11 cellular contexts compared by ENCODE assay signal in genomic region chr11:6637871-6638270, GRCh38. TPM values are rescaled to one million over a fixed set of nuclear protein-coding genes. Genes with fewer than 3 reads are reported as not detected.
DNase-seq lines count a peak whose midpoint lies in the region; ATAC-seq, FAIRE-seq and TF ChIP-seq lines count a peak whose summit lies in the region.
"Had no signal": no experiment of that assay in that cellular context is flagged by ENCODE, and none has a peak within 500 bp of the region (broad histone marks: within the 10 kb centered on the region; RNA-seq: fewer than 3 reads in every experiment).

No MANE protein-coding gene starts in this region.

- H3K4me2 ChIP-seq in osteoblast (ENCODE audit: insufficient read depth, low read length): peak overlapping the region; percentile 19
- H3K4me2 ChIP-seq: GM23338 had no signal

- no peaks in the 10 kb centered on the region for H3K79me2 ChIP-seq in osteoblast (ENCODE audit: insufficient read depth, low read length)

- H3K4me3 ChIP-seq in AG09309 (ENCODE audit: control insufficient read depth, low read depth, low read length) (no peak overlapping the region), osteoblast (ENCODE audit: insufficient read depth, low read length) (no peak overlapping the region), small intestine (ENCODE audit: low read depth in 1 of 2, low read length in 2 of 2) (no peak overlapping the region)
- H3K4me3 ChIP-seq: GM23338 had no signal

- 41 to 50% (median 47%) methylated on average over 3 of the region's 3 CpGs for WGBS in small intestine, 3 donors

- peak overlapping the region; percentile 44 for H2AFZ ChIP-seq in osteoblast (ENCODE audit: low read length)
- H2AFZ ChIP-seq: GM23338 had no signal

- ATAC-seq in HG03342 (IDR thresholded peaks at IDR 0.05; ENCODE audit: unreplicated experiment): no peak
- ATAC-seq in HG02970 (IDR thresholded peaks at IDR 0.05; ENCODE audit: low FRiP score, unreplicated experiment): no peak
- ATAC-seq: GM23338 had no signal

- H3K27me3 ChIP-seq in osteoblast (ENCODE audit: insufficient read depth, low read length) (peaks cover 2% of the 10 kb centered on the region), small intestine (ENCODE audit: control insufficient read depth in 2 of 2, insufficient read depth in 2 of 2, low read length in 2 of 2) (no peaks in the 10 kb centered on the region)

- H3K4me1 ChIP-seq in osteoblast (ENCODE audit: insufficient read depth, low read length): peaks cover 21% of the 10 kb centered on the region
- H3K4me1 ChIP-seq in small intestine (ENCODE audit: control insufficient read depth in 2 of 2, insufficient read depth in 1 of 2, low read depth in 1 of 2, low read length in 1 of 2): no peaks in the 10 kb centered on the region

- H3K9me3 ChIP-seq in osteoblast (ENCODE audit: low read depth, low read length) (no peaks in the 10 kb centered on the region), small intestine (ENCODE audit: control insufficient read depth, low read depth) (no peaks in the 10 kb centered on the region)

- H3K36me3 ChIP-seq in osteoblast (ENCODE audit: insufficient read depth, low read length): no peaks in the 10 kb centered on the region
- H3K36me3 ChIP-seq in small intestine (ENCODE audit: control insufficient read depth in 2 of 2, insufficient read depth in 2 of 2, low read length in 2 of 2): no peaks in the 10 kb centered on the region

- DNase-seq in AG09309 (ENCODE audit: low read depth) (peak; percentile 83), NCI-H69 (lab: John Stamatoyannopoulos, UW) (peak; percentile 51), fibroblast of the conjunctiva (ENCODE audit: low read depth) (peak; percentile 64), osteoblast (ENCODE audit: insufficient read length, low spot score, missing footprints) (peak; percentile 95), small intestine (no peak), HPDE6-E6E7 (ENCODE audit: extremely low spot score) (no peak)
- DNase-seq: activated naive CD4-positive, alpha-beta T cell treated with Interleukin-2 at 50 U/mL for 16 hours; AML-193 had no signal

- TF ChIP-seq CTCF in AG09309 (IDR thresholded peaks at IDR 0.05; ENCODE audit: control insufficient read depth, insufficient read depth, low read depth, low read length, missing control alignments) (no peak), osteoblast (IDR thresholded peaks at IDR 0.05; ENCODE audit: extremely low read depth, low read depth, low read length) (no peak)

- H3K27ac ChIP-seq in osteoblast (ENCODE audit: low read depth, low read length): no peak overlapping the region
- peak overlapping the region in 1 of 2 donors; percentile 5 for H3K27ac ChIP-seq in small intestine (ENCODE audit: low read depth in 1 of 2, low read length in 1 of 2)

- FAIRE-seq in small intestine (lab: Jason Lieb, UNC): no peak

- H4K20me1 ChIP-seq in osteoblast (ENCODE audit: insufficient read depth, low read length): no peaks in the 10 kb centered on the region

RNA-seq across cellular contexts. Expression of gene DCHS1, which starts 17.7 kb away (rescaled TPM):
- 0.59 and 1.1 TPM in 2 replicates for total RNA-seq in osteoblast
- polyA plus RNA-seq in small intestine: 1 to 10 TPM in 1 of 3 donors, under 1 TPM in 2; under 0.01 to 7.0 (median 0.27) TPM

RNA-seq across cellular contexts. Expression of gene TPP1, which starts 18.6 kb away (rescaled TPM):
- 120 and 127 TPM in 2 replicates for total RNA-seq in osteoblast
- 10 to 100 TPM; 25.4 to 43.9 (median 25.5) TPM for polyA plus RNA-seq in small intestine

RNA-seq across cellular contexts. Expression of gene TAF10, which starts 25.9 kb away (rescaled TPM):
- 23.5 and 28.0 TPM in 2 replicates for total RNA-seq in osteoblast
- polyA plus RNA-seq in small intestine: 100 to 1,000 TPM in 2 of 3 donors, 10 to 100 TPM in 1; 62.6 to 133 (median 114) TPM

RNA-seq across cellular contexts. Expression of gene ILK, which starts 34.3 kb away (rescaled TPM):
- 151 and 176 TPM in 2 replicates for total RNA-seq in osteoblast
- polyA plus RNA-seq in small intestine: 10 to 100 TPM; 73.9 to 97.3 (median 88.9) TPM

RNA-seq across cellular contexts. Expression of gene RRP8, which starts 34.5 kb away (rescaled TPM):
- 7.2 and 10.6 TPM in 2 replicates for total RNA-seq in osteoblast
- polyA plus RNA-seq in small intestine: 10 to 100 TPM; 15.9 to 28.4 (median 16.0) TPM

Comparison
In these comparisons a context has a peak if more than half of its experiments do, and no peak if none do; other contexts are left out.
1. DNase-seq: peak in AG09309 (single experiment), NCI-H69 (single experiment), fibroblast of the conjunctiva (single experiment) and osteoblast (single experiment); none in small intestine (single experiment) and HPDE6-E6E7 (single experiment).